In genomic region chr3:37687966-37688365, GRCh38 we compare ENCODE assay signal across 33 cellular contexts.
"Had no signal": no experiment of that assay in that cellular context is flagged by ENCODE, and none has a peak within 500 bp of the region (broad histone marks: within the 10 kb centered on the region; RNA-seq: fewer than 3 reads in every experiment).

No MANE protein-coding gene starts in this region.

- H3K27ac Mint-ChIP-seq: activated B cell treated with CpG ODN at 0.5 μM for 24 hours; activated CD4-positive, alpha-beta memory T cell treated with anti-CD3 and anti-CD28 coated beads, Interleukin-2, amount 10 ng/mL, durations not matched to agents 7 days and 5 days; activated CD4-positive, alpha-beta T cell treated with anti-CD3 and anti-CD28 coated beads, Interleukin-2, amount 10 ng/mL, durations not matched to agents 24 days and 14 days; activated CD8-positive, alpha-beta memory T cell treated with anti-CD3 and anti-CD28 coated beads, Interleukin-2, amount 10 ng/mL, durations not matched to agents 7 days and 5 days; activated CD8-positive, alpha-beta T cell treated with anti-CD3 and anti-CD28 coated beads, Interleukin-2, amount 10 ng/mL, durations not matched to agents 7 days and 5 days; activated naive CD4-positive, alpha-beta T cell treated with anti-CD3 and anti-CD28 coated beads, Interleukin-2, amount 50 U/mL, for 72 hours; activated naive CD8-positive, alpha-beta T cell treated with anti-CD3 and anti-CD28 coated beads for 36 hours; activated T-cell treated with anti-CD3 and anti-CD28 coated beads, Interleukin-2, amount 50 U/mL, for 24 hours; activated T-helper 2 cell treated with anti-CD3 and anti-CD28 coated beads, Interferon-gamma antibody, Interleukin-2, Interleukin-4, amounts not matched to agents 10 μg/mL and 5 μg/mL and 100 μg/mL, durations not matched to agents 14 hours and 24 hours and 36 hours; T-helper 1 cell treated with Interleukin-12 subunit alpha and Interleukin-12 subunit beta and Interleukin-4 antibody, amounts not matched to agents 30 μg/mL and 1 μg/mL, for 36 hours; T-helper 2 cell treated with Interferon-gamma antibody and Interleukin-4, amounts not matched to agents 5 μg/mL and 100 μg/mL, for 36 hours had no signal

- DNase-seq: activated B cell treated with CpG ODN at 0.5 μM for 24 hours; activated CD4-positive, alpha-beta memory T cell treated with anti-CD3 and anti-CD28 coated beads, Interleukin-2, amount 10 ng/mL, durations not matched to agents 7 days and 5 days; activated CD4-positive, alpha-beta T cell treated with anti-CD3 and anti-CD28 coated beads for 4 hours; activated CD4-positive, alpha-beta T cell treated with anti-CD3 and anti-CD28 coated beads, Interleukin-2, amount 10 ng/mL, durations not matched to agents 24 days and 14 days; activated CD4-positive, alpha-beta T cell treated with anti-CD3 and anti-CD28 coated beads, Interleukin-2, amount 50 U/mL, for 48 hours; activated CD4-positive, CD25-positive, alpha-beta regulatory T cell treated with anti-CD3 and anti-CD28 coated beads, Interleukin-2, amount 50 U/mL, for 72 hours; activated CD8-positive, alpha-beta memory T cell treated with anti-CD3 and anti-CD28 coated beads for 24 hours; activated CD8-positive, alpha-beta memory T cell treated with anti-CD3 and anti-CD28 coated beads, Interleukin-2, amount 10 ng/mL, durations not matched to agents 7 days and 5 days; activated CD8-positive, alpha-beta memory T cell treated with anti-CD3 and anti-CD28 coated beads, Interleukin-2, amount 50 U/mL, for 48 hours; activated CD8-positive, alpha-beta T cell treated with anti-CD3 and anti-CD28 coated beads, Interleukin-2, amount 10 ng/mL, durations not matched to agents 7 days and 5 days; activated effector memory CD4-positive, alpha-beta T cell treated with Interleukin-2 at 50 U/mL for 16 hours; activated gamma-delta T cell; activated naive CD4-positive, alpha-beta T cell treated with anti-CD3 and anti-CD28 coated beads, Interleukin-2, amount 50 U/mL, for 16 hours; activated naive CD4-positive, alpha-beta T cell treated with Interleukin-2 at 50 U/mL for 16 hours; activated naive CD8-positive, alpha-beta T cell treated with anti-CD3 and anti-CD28 coated beads for 36 hours; activated T-cell treated with anti-CD3 and anti-CD28 coated beads, Interleukin-2, amount 50 U/mL, for 24 hours; activated T-cell treated with anti-CD3 and anti-CD28 coated beads, Interleukin-2, amount 50 U/mL, for 48 hours; adrenal gland; amniotic stem cell; aorta; body of pancreas; brain microvascular endothelial cell; central memory CD4-positive, alpha-beta T cell; SW 1271; T-helper 1 cell; T-helper 2 cell; T-helper 9 cell had no signal

- H3K4me3 ChIP-seq: adrenal gland, body of pancreas, breast epithelium had no signal

- H3K4me1 Mint-ChIP-seq: activated B cell treated with CpG ODN at 0.5 μM for 24 hours; activated CD4-positive, alpha-beta memory T cell treated with anti-CD3 and anti-CD28 coated beads, Interleukin-2, amount 10 ng/mL, durations not matched to agents 7 days and 5 days; activated CD4-positive, alpha-beta T cell treated with anti-CD3 and anti-CD28 coated beads, Interleukin-2, amount 10 ng/mL, durations not matched to agents 24 days and 14 days; activated CD8-positive, alpha-beta memory T cell treated with anti-CD3 and anti-CD28 coated beads, Interleukin-2, amount 10 ng/mL, durations not matched to agents 7 days and 5 days; activated naive CD8-positive, alpha-beta T cell treated with anti-CD3 and anti-CD28 coated beads for 36 hours had no signal

- H3K27ac ChIP-seq: adrenal gland, body of pancreas, brain microvascular endothelial cell, breast epithelium, VCaP had no signal

- ATAC-seq: activated CD8-positive, alpha-beta memory T cell treated with anti-CD3 and anti-CD28 coated beads, Interleukin-2, amount 10 ng/mL, durations not matched to agents 7 days and 5 days; activated CD8-positive, alpha-beta T cell treated with anti-CD3 and anti-CD28 coated beads, Interleukin-2, amount 10 ng/mL, durations not matched to agents 7 days and 5 days; activated naive CD4-positive, alpha-beta T cell treated with anti-CD3 and anti-CD28 coated beads, Interleukin-2, amount 50 U/mL, for 72 hours; body of pancreas had no signal

- H3K27me3 Mint-ChIP-seq: activated CD4-positive, alpha-beta T cell treated with anti-CD3 and anti-CD28 coated beads, Interleukin-2, amount 10 ng/mL, durations not matched to agents 24 days and 14 days; activated naive CD8-positive, alpha-beta T cell treated with anti-CD3 and anti-CD28 coated beads for 36 hours; activated T-cell treated with anti-CD3 and anti-CD28 coated beads, Interleukin-2, amount 50 U/mL, for 24 hours had no signal

- H3K36me3 Mint-ChIP-seq: activated CD8-positive, alpha-beta memory T cell treated with anti-CD3 and anti-CD28 coated beads, Interleukin-2, amount 10 ng/mL, durations not matched to agents 7 days and 5 days; activated naive CD4-positive, alpha-beta T cell treated with anti-CD3 and anti-CD28 coated beads, Interleukin-2, amount 50 U/mL, for 72 hours; activated naive CD8-positive, alpha-beta T cell treated with anti-CD3 and anti-CD28 coated beads for 36 hours had no signal

- H3K9me3 ChIP-seq: adrenal gland, body of pancreas, breast epithelium had no signal

- H3K4me1 ChIP-seq: body of pancreas, breast epithelium had no signal

- H3K27me3 ChIP-seq: adrenal gland, body of pancreas, breast epithelium had no signal

- H3K4me3 Mint-ChIP-seq: activated B cell treated with CpG ODN at 0.5 μM for 24 hours; activated CD4-positive, alpha-beta memory T cell treated with anti-CD3 and anti-CD28 coated beads, Interleukin-2, amount 10 ng/mL, durations not matched to agents 7 days and 5 days; activated CD4-positive, alpha-beta T cell treated with anti-CD3 and anti-CD28 coated beads, Interleukin-2, amount 10 ng/mL, durations not matched to agents 24 days and 14 days; activated CD8-positive, alpha-beta memory T cell treated with anti-CD3 and anti-CD28 coated beads, Interleukin-2, amount 10 ng/mL, durations not matched to agents 7 days and 5 days; activated CD8-positive, alpha-beta T cell treated with anti-CD3 and anti-CD28 coated beads, Interleukin-2, amount 10 ng/mL, durations not matched to agents 7 days and 5 days; activated naive CD8-positive, alpha-beta T cell treated with anti-CD3 and anti-CD28 coated beads for 36 hours; activated T-cell treated with anti-CD3 and anti-CD28 coated beads, Interleukin-2, amount 50 U/mL, for 24 hours; T-helper 1 cell treated with Interleukin-12 subunit alpha and Interleukin-12 subunit beta and Interleukin-4 antibody, amounts not matched to agents 30 μg/mL and 1 μg/mL, for 36 hours; T-helper 2 cell treated with Interferon-gamma antibody and Interleukin-4, amounts not matched to agents 5 μg/mL and 100 μg/mL, for 36 hours had no signal

- H3K9me3 Mint-ChIP-seq: activated B cell treated with CpG ODN at 0.5 μM for 24 hours; activated CD4-positive, alpha-beta memory T cell treated with anti-CD3 and anti-CD28 coated beads, Interleukin-2, amount 10 ng/mL, durations not matched to agents 7 days and 5 days; activated CD4-positive, alpha-beta T cell treated with anti-CD3 and anti-CD28 coated beads, Interleukin-2, amount 10 ng/mL, durations not matched to agents 24 days and 14 days; activated naive CD4-positive, alpha-beta T cell treated with anti-CD3 and anti-CD28 coated beads, Interleukin-2, amount 50 U/mL, for 72 hours; activated naive CD8-positive, alpha-beta T cell treated with anti-CD3 and anti-CD28 coated beads for 36 hours; activated T-cell treated with anti-CD3 and anti-CD28 coated beads, Interleukin-2, amount 50 U/mL, for 24 hours; activated T-helper 2 cell treated with anti-CD3 and anti-CD28 coated beads, Interferon-gamma antibody, Interleukin-2, Interleukin-4, amounts not matched to agents 10 μg/mL and 5 μg/mL and 100 μg/mL, durations not matched to agents 14 hours and 24 hours and 36 hours; T-helper 1 cell treated with Interleukin-12 subunit alpha and Interleukin-12 subunit beta and Interleukin-4 antibody, amounts not matched to agents 30 μg/mL and 1 μg/mL, for 36 hours; T-helper 2 cell treated with Interferon-gamma antibody and Interleukin-4, amounts not matched to agents 5 μg/mL and 100 μg/mL, for 36 hours had no signal

- H3K36me3 ChIP-seq: brain microvascular endothelial cell, breast epithelium had no signal
